16 cellular contexts compared by ENCODE assay signal in the genomic region with DNA sequence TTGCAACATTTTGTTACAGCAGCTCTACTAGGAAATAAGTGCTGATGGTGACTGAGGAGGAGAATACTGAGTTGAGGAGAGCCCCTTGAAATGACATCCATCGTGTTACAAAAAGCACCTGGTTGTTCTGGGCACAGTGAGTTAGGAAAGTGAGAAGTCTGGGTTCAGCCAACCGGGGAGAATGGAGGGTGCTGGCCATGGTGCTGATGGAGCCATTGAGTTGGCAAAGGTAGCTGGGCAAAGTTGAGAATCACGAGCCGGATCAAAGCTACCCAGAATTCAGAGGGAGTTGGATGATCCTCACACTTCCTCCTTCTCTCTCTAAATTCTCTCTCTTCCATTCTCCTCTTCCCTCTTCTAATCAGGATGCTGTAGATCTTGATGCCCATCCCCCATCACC. TPM values are rescaled to one million over a fixed set of nuclear protein-coding genes. Genes with fewer than 3 reads are reported as not detected.
DNase-seq lines count a peak whose midpoint lies in the region.
"Had no signal": no experiment of that assay in that cellular context is flagged by ENCODE, and none has a peak within 500 bp of the region (broad histone marks: within the 10 kb centered on the region; RNA-seq: fewer than 3 reads in every experiment).

No MANE protein-coding gene starts in this region.

- no peaks in the 10 kb centered on the region for H3K36me3 Mint-ChIP-seq in activated CD4-positive, alpha-beta T cell treated with anti-CD3 and anti-CD28 coated beads, Interleukin-2, amount 10 ng/mL, durations not matched to agents 7 days and 5 days (ENCODE audit: low read depth)
- no peaks in the 10 kb centered on the region for H3K36me3 Mint-ChIP-seq in activated CD4-positive, alpha-beta T cell treated with anti-CD3 and anti-CD28 coated beads, Interleukin-2, amount 10 ng/mL, durations not matched to agents 24 days and 14 days (ENCODE audit: low read depth)

- no peak overlapping the region for H3K27ac Mint-ChIP-seq in activated CD4-positive, alpha-beta T cell treated with anti-CD3 and anti-CD28 coated beads, Interleukin-2, amount 10 ng/mL, durations not matched to agents 7 days and 5 days
- no peak overlapping the region for H3K27ac Mint-ChIP-seq in activated CD4-positive, alpha-beta T cell treated with anti-CD3 and anti-CD28 coated beads, Interleukin-2, amount 10 ng/mL, durations not matched to agents 24 days and 14 days

- POLR2A ChIA-PET in activated CD4-positive, alpha-beta T cell treated with anti-CD3 and anti-CD28 coated beads, Interleukin-2, amount 10 ng/mL, durations not matched to agents 7 days and 5 days (lab: Charles Lee), result no interaction called here

- DNase-seq in activated CD4-positive, alpha-beta T cell treated with anti-CD3 and anti-CD28 coated beads, Interleukin-2, amount 10 ng/mL, durations not matched to agents 7 days and 5 days, result peak; percentile 6
- no peak for DNase-seq in activated CD4-positive, alpha-beta T cell treated with anti-CD3 and anti-CD28 coated beads, Interleukin-2, amount 10 ng/mL, durations not matched to agents 24 days and 14 days
- DNase-seq in OCI-M1 (lab: John Stamatoyannopoulos, UW) (peak; percentile 1), glomerular visceral epithelial cell (ENCODE audit: extremely low spot score) (peak; percentile 2), retina (peak; percentile 21), NCI-H2107 treated with DMSO at 0.1 percent for 48 hours (lab: John Stamatoyannopoulos, UW; ENCODE audit: unreplicated experiment) (no peak), NCI-H1092 treated with DMSO at 0.1 percent for 48 hours (lab: John Stamatoyannopoulos, UW) (no peak)
- DNase-seq in activated T-cell treated with anti-CD3 and anti-CD28 coated beads, Interleukin-2, amount 50 U/mL, for 1 hour, result no peak
- DNase-seq: activated naive CD4-positive, alpha-beta T cell; caudate nucleus; head of caudate nucleus; lower lobe of right lung; NCI-H1694; NCI-H526 treated with DMSO at 0.1 percent for 48 hours; nucleus accumbens had no signal

- H3K4me1 Mint-ChIP-seq in activated CD4-positive, alpha-beta T cell treated with anti-CD3 and anti-CD28 coated beads, Interleukin-2, amount 10 ng/mL, durations not matched to agents 7 days and 5 days, result no peaks in the 10 kb centered on the region
- H3K4me1 Mint-ChIP-seq in activated CD4-positive, alpha-beta T cell treated with anti-CD3 and anti-CD28 coated beads, Interleukin-2, amount 10 ng/mL, durations not matched to agents 24 days and 14 days, result no peaks in the 10 kb centered on the region

- intact Hi-C loops in activated CD4-positive, alpha-beta T cell treated with anti-CD3 and anti-CD28 coated beads, Interleukin-2, amount 10 ng/mL, durations not matched to agents 24 days and 14 days (cut with micrococcal nuclease), result no loop called here

- H3K9me3 Mint-ChIP-seq in activated CD4-positive, alpha-beta T cell treated with anti-CD3 and anti-CD28 coated beads, Interleukin-2, amount 10 ng/mL, durations not matched to agents 7 days and 5 days, result no peaks in the 10 kb centered on the region
- H3K9me3 Mint-ChIP-seq in activated CD4-positive, alpha-beta T cell treated with anti-CD3 and anti-CD28 coated beads, Interleukin-2, amount 10 ng/mL, durations not matched to agents 24 days and 14 days, result no peaks in the 10 kb centered on the region

- H3K4me3 Mint-ChIP-seq in activated CD4-positive, alpha-beta T cell treated with anti-CD3 and anti-CD28 coated beads, Interleukin-2, amount 10 ng/mL, durations not matched to agents 7 days and 5 days, result no peak overlapping the region
- no peak overlapping the region for H3K4me3 Mint-ChIP-seq in activated CD4-positive, alpha-beta T cell treated with anti-CD3 and anti-CD28 coated beads, Interleukin-2, amount 10 ng/mL, durations not matched to agents 24 days and 14 days

- CTCF ChIA-PET in activated CD4-positive, alpha-beta T cell treated with anti-CD3 and anti-CD28 coated beads, Interleukin-2, amount 10 ng/mL, durations not matched to agents 7 days and 5 days (lab: Charles Lee), result no interaction called here

- no peaks in the 10 kb centered on the region for H3K27me3 Mint-ChIP-seq in activated CD4-positive, alpha-beta T cell treated with anti-CD3 and anti-CD28 coated beads, Interleukin-2, amount 10 ng/mL, durations not matched to agents 7 days and 5 days
- H3K27me3 Mint-ChIP-seq in activated CD4-positive, alpha-beta T cell treated with anti-CD3 and anti-CD28 coated beads, Interleukin-2, amount 10 ng/mL, durations not matched to agents 24 days and 14 days, result no peaks in the 10 kb centered on the region

RNA-seq across cellular contexts. Expression of a gene that starts 35.0 kb away (rescaled TPM):
- total RNA-seq in activated CD4-positive, alpha-beta T cell treated with anti-CD3 and anti-CD28 coated beads, Interleukin-2, amount 10 ng/mL, durations not matched to agents 7 days and 5 days, result not detected
- not detected in 2 replicates for total RNA-seq in activated CD4-positive, alpha-beta T cell treated with anti-CD3 and anti-CD28 coated beads, Interleukin-2, amount 10 ng/mL, durations not matched to agents 24 days and 14 days
- total RNA-seq: activated CD8-positive, alpha-beta memory T cell treated with anti-CD3 and anti-CD28 coated beads for 36 hours; lower lobe of right lung had no signal

Comparison
In these comparisons a context has a peak if more than half of its experiments do, and no peak if none do; other contexts are left out.
1. DNase-seq: peak in activated CD4-positive, alpha-beta T cell treated with anti-CD3 and anti-CD28 coated beads, Interleukin-2, amount 10 ng/mL, durations not matched to agents 7 days and 5 days (single experiment), OCI-M1 (single experiment), glomerular visceral epithelial cell (single experiment) and retina (single experiment); none in activated CD4-positive, alpha-beta T cell treated with anti-CD3 and anti-CD28 coated beads, Interleukin-2, amount 10 ng/mL, durations not matched to agents 24 days and 14 days (single experiment), NCI-H2107 treated with DMSO at 0.1 percent for 48 hours (single experiment), activated T-cell treated with anti-CD3 and anti-CD28 coated beads, Interleukin-2, amount 50 U/mL, for 1 hour (single experiment) and NCI-H1092 treated with DMSO at 0.1 percent for 48 hours (single experiment).